In genomic region chr15:94079968-94080367, GRCh38 we compare ENCODE assay signal across 9 cellular contexts.
"Had no signal": no experiment of that assay in that cellular context is flagged by ENCODE, and none has a peak within 500 bp of the region (broad histone marks: within the 10 kb centered on the region; RNA-seq: fewer than 3 reads in every experiment).

No MANE protein-coding gene starts in this region.

- H2AFZ ChIP-seq: parathyroid adenoma had no signal

- H3K4me3 ChIP-seq: tibial artery had no signal

- H3K27ac ChIP-seq: parathyroid adenoma, tibial artery, VCaP had no signal

- H3K9me3 ChIP-seq: tibial artery had no signal

- ATAC-seq: T-cell had no signal

- H3K4me1 ChIP-seq: parathyroid adenoma, tibial artery had no signal

- H3K9ac ChIP-seq: parathyroid adenoma had no signal

- DNase-seq: activated gamma-delta T cell treated with Interleukin-2 at 50 U/mL for 16 hours; activated naive CD8-positive, alpha-beta T cell treated with anti-CD3 and anti-CD28 coated beads for 36 hours; activated T-cell treated with anti-CD3 and anti-CD28 coated beads, Interleukin-2, amount 50 U/mL, for 48 hours; hippocampal formation; small intestine had no signal

- H3K36me3 ChIP-seq: tibial artery had no signal

- H3K27me3 ChIP-seq: tibial artery had no signal

- H3K79me2 ChIP-seq: parathyroid adenoma had no signal
